ENCODE assay signal across 1 cellular context in the genomic region with DNA sequence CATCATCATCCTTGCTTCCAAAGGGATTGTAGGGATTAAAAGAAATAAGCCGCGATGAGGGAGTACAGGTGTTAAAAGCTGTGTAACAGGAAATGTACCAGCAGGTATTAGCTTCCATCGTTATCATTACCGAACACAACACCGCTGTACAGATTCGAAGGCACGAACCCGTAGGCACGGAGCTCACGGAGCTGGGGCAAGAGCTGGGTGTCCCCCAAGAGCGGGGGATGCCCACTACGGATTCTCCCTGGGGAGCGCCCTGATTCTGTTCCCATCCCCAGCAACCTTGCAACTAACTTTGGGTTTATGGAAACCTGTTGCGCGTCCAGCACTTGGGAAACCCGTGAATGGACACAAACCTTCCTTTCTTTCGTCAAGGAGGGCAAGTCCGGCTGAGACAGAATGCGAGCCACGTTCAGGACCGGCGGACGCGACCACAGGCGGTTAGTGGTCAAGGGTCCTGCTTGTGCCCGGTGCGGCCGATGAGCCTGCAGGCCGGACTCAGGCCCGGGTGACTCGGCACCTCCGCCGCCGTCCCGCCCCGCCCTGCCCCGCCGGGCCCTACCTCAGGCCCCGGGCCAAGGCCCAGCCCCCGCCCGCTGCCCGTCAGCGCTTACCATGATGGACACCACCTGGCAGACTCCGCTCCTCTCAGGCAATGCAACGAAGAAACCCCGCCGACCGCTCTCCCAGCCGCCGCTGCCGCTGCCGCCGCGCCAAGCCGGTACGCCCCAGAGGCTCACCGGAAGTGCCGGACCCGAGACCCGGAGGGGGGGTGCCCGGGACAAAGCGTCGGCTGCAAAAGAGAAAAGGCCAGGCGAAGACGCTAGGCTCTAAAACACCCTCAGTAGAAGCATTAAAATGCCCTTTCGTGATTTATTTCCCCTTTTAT.
TF ChIP-seq lines count a peak whose summit lies in the region.

A gene with protein sequence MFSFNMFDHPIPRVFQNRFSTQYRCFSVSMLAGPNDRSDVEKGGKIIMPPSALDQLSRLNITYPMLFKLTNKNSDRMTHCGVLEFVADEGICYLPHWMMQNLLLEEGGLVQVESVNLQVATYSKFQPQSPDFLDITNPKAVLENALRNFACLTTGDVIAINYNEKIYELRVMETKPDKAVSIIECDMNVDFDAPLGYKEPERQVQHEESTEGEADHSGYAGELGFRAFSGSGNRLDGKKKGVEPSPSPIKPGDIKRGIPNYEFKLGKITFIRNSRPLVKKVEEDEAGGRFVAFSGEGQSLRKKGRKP (minus strand): TSS at position 728 of the 892 bp plus-strand sequence. CDS start 108 bp downstream, at position 620.

TF ChIP-seq in H1, 55 proteins besides CTCF, POLR2A, EP300 and RAD21 (continues in another document):
- TF ChIP-seq RBBP5 (IDR thresholded peaks at IDR 0.05; ENCODE audit: borderline replicate concordance, low read depth, low read length) (no peak), GTF2F1 (IDR thresholded peaks at IDR 0.05; ENCODE audit: borderline replicate concordance, low read depth, low read length) (no peak), GABPA (IDR thresholded peaks at IDR 0.05; ENCODE audit: borderline replicate concordance, insufficient read depth, low read length) (no peak), BACH1 (IDR thresholded peaks at IDR 0.05; ENCODE audit: low read length) (no peak), SP2 (IDR thresholded peaks at IDR 0.05; ENCODE audit: low read length) (no peak), FOSL1 (IDR thresholded peaks at IDR 0.05; ENCODE audit: insufficient read depth, low read depth, low read length) (no peak), SIRT6 (IDR thresholded peaks at IDR 0.05; ENCODE audit: low read length) (no peak), SIN3A (conservative IDR thresholded peaks at IDR 0.05 in 1 of 2, IDR thresholded peaks at IDR 0.05 in 1 of 2; ENCODE audit: low read depth in 1 of 2, low read length in 2 of 2) (no peak), TCF12 (IDR thresholded peaks at IDR 0.05; ENCODE audit: low read depth, low read length) (no peak), TBP (IDR thresholded peaks at IDR 0.05; ENCODE audit: low read depth, low read length) (peak; percentile 75; the same call in 1 of the 2 replicates), KDM5A (IDR thresholded peaks at IDR 0.05; ENCODE audit: low read length) (no peak), CBX8 (IDR thresholded peaks at IDR 0.05; ENCODE audit: borderline replicate concordance, low read depth, low read length) (no peak), CTBP2 (IDR thresholded peaks at IDR 0.05; ENCODE audit: borderline replicate concordance, insufficient read depth, insufficient read length, low read length) (no peak), ZNF274 (IDR thresholded peaks at IDR 0.05; ENCODE audit: borderline replicate concordance, extremely low read depth, low read length) (no peak), KDM4A (IDR thresholded peaks at IDR 0.05; ENCODE audit: low read depth, low read length, severe bottlenecking) (peak; percentile 20), SP1 (IDR thresholded peaks at IDR 0.05; ENCODE audit: low read depth, low read length) (0 out of 2 replicates have a peak, but pooled peaks have one; percentile 43), BCL11A (IDR thresholded peaks at IDR 0.05; ENCODE audit: low read depth in 2 of 2, low read length in 2 of 2) (no peak), SRF (IDR thresholded peaks at IDR 0.05; ENCODE audit: low read depth, low read length) (no peak), CHD2 (IDR thresholded peaks at IDR 0.05; ENCODE audit: low read length) (no peak), JUN (IDR thresholded peaks at IDR 0.05; ENCODE audit: low read depth, low read length) (no peak), SUZ12 (IDR thresholded peaks at IDR 0.05; ENCODE audit: low read length) (no peak), CBX5 (IDR thresholded peaks at IDR 0.05; ENCODE audit: low read depth, low read length) (no peak), TEAD4 (IDR thresholded peaks at IDR 0.05; ENCODE audit: low read depth, low read length) (no peak), HDAC6 (IDR thresholded peaks at IDR 0.05; ENCODE audit: low read depth, low read length) (no peak), CEBPB (IDR thresholded peaks at IDR 0.05; ENCODE audit: low read depth, low read length) (no peak), ASH2L (IDR thresholded peaks at IDR 0.05; ENCODE audit: low read length) (peak; percentile 46), MAFK (IDR thresholded peaks at IDR 0.05; ENCODE audit: low read depth, low read length) (no peak), YY1 (IDR thresholded peaks at IDR 0.05; ENCODE audit: low read depth, low read length) (no peak), KDM1A (IDR thresholded peaks at IDR 0.05; ENCODE audit: borderline replicate concordance, low read length) (no peak), NANOG (IDR thresholded peaks at IDR 0.05; ENCODE audit: insufficient read depth, low read depth, low read length, poor library complexity, severe bottlenecking) (no peak), HDAC2 (IDR thresholded peaks at IDR 0.05; ENCODE audit: borderline replicate concordance in 1 of 2, low read depth in 2 of 2, low read length in 2 of 2) (no peak), SIX5 (IDR thresholded peaks at IDR 0.05; ENCODE audit: low read depth, low read length) (no peak; the same call in 1 of the 2 replicates), TAF7 (optimal IDR thresholded peaks at IDR 0.05; ENCODE audit: borderline replicate concordance, low read depth, low read length) (peak; percentile 58), RNF2 (IDR thresholded peaks at IDR 0.05; ENCODE audit: borderline replicate concordance, low read depth, low read length, missing control alignments, poor library complexity, severe bottlenecking) (no peak), SP4 (IDR thresholded peaks at IDR 0.05; ENCODE audit: low read length) (no peak; the same call in 1 of the 2 replicates), PHF8 (conservative IDR thresholded peaks at IDR 0.05; ENCODE audit: low read depth, low read length) (peak; percentile 51; the same call in 1 of the 2 replicates), RFX5 (IDR thresholded peaks at IDR 0.05; ENCODE audit: borderline replicate concordance, low read depth, low read length) (no peak), CREB1 (IDR thresholded peaks at IDR 0.05) (no peak), POU5F1 (IDR thresholded peaks at IDR 0.05; ENCODE audit: low read depth, low read length) (no peak), JUND (IDR thresholded peaks at IDR 0.05; ENCODE audit: low read length) (peak; percentile 98), EGR1 (IDR thresholded peaks at IDR 0.05; ENCODE audit: borderline replicate concordance, low read depth, low read length) (peak; percentile 75; the same call in 1 of the 2 replicates), BRCA1 (IDR thresholded peaks at IDR 0.05; ENCODE audit: low read depth, low read length) (no peak), RXRA (IDR thresholded peaks at IDR 0.05; ENCODE audit: insufficient read depth, low read depth, low read length) (no peak), CHD1 (IDR thresholded peaks at IDR 0.05; ENCODE audit: low read depth, low read length) (peak; percentile 95), POLR2AphosphoS5 (IDR thresholded peaks at IDR 0.05; ENCODE audit: low read depth, low read length) (no peak; the same call in 1 of the 2 replicates), SAP30 (IDR thresholded peaks at IDR 0.05; ENCODE audit: insufficient read depth, insufficient replicate concordance, low read length) (peak; percentile 56)
- TF ChIP-seq, protein P1, sequence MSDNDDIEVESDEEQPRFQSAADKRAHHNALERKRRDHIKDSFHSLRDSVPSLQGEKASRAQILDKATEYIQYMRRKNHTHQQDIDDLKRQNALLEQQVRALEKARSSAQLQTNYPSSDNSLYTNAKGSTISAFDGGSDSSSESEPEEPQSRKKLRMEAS (IDR thresholded peaks at IDR 0.05), result peak; percentile 18; the same call in 1 of the 2 replicates
- TF ChIP-seq, protein P2, sequence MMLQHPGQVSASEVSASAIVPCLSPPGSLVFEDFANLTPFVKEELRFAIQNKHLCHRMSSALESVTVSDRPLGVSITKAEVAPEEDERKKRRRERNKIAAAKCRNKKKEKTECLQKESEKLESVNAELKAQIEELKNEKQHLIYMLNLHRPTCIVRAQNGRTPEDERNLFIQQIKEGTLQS (IDR thresholded peaks at IDR 0.05; ENCODE audit: insufficient read depth, low read depth, low read length), result no peak
- TF ChIP-seq, protein P3, sequence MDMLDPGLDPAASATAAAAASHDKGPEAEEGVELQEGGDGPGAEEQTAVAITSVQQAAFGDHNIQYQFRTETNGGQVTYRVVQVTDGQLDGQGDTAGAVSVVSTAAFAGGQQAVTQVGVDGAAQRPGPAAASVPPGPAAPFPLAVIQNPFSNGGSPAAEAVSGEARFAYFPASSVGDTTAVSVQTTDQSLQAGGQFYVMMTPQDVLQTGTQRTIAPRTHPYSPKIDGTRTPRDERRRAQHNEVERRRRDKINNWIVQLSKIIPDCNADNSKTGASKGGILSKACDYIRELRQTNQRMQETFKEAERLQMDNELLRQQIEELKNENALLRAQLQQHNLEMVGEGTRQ (IDR thresholded peaks at IDR 0.05; ENCODE audit: low read length), result no peak
- TF ChIP-seq, protein P4, sequence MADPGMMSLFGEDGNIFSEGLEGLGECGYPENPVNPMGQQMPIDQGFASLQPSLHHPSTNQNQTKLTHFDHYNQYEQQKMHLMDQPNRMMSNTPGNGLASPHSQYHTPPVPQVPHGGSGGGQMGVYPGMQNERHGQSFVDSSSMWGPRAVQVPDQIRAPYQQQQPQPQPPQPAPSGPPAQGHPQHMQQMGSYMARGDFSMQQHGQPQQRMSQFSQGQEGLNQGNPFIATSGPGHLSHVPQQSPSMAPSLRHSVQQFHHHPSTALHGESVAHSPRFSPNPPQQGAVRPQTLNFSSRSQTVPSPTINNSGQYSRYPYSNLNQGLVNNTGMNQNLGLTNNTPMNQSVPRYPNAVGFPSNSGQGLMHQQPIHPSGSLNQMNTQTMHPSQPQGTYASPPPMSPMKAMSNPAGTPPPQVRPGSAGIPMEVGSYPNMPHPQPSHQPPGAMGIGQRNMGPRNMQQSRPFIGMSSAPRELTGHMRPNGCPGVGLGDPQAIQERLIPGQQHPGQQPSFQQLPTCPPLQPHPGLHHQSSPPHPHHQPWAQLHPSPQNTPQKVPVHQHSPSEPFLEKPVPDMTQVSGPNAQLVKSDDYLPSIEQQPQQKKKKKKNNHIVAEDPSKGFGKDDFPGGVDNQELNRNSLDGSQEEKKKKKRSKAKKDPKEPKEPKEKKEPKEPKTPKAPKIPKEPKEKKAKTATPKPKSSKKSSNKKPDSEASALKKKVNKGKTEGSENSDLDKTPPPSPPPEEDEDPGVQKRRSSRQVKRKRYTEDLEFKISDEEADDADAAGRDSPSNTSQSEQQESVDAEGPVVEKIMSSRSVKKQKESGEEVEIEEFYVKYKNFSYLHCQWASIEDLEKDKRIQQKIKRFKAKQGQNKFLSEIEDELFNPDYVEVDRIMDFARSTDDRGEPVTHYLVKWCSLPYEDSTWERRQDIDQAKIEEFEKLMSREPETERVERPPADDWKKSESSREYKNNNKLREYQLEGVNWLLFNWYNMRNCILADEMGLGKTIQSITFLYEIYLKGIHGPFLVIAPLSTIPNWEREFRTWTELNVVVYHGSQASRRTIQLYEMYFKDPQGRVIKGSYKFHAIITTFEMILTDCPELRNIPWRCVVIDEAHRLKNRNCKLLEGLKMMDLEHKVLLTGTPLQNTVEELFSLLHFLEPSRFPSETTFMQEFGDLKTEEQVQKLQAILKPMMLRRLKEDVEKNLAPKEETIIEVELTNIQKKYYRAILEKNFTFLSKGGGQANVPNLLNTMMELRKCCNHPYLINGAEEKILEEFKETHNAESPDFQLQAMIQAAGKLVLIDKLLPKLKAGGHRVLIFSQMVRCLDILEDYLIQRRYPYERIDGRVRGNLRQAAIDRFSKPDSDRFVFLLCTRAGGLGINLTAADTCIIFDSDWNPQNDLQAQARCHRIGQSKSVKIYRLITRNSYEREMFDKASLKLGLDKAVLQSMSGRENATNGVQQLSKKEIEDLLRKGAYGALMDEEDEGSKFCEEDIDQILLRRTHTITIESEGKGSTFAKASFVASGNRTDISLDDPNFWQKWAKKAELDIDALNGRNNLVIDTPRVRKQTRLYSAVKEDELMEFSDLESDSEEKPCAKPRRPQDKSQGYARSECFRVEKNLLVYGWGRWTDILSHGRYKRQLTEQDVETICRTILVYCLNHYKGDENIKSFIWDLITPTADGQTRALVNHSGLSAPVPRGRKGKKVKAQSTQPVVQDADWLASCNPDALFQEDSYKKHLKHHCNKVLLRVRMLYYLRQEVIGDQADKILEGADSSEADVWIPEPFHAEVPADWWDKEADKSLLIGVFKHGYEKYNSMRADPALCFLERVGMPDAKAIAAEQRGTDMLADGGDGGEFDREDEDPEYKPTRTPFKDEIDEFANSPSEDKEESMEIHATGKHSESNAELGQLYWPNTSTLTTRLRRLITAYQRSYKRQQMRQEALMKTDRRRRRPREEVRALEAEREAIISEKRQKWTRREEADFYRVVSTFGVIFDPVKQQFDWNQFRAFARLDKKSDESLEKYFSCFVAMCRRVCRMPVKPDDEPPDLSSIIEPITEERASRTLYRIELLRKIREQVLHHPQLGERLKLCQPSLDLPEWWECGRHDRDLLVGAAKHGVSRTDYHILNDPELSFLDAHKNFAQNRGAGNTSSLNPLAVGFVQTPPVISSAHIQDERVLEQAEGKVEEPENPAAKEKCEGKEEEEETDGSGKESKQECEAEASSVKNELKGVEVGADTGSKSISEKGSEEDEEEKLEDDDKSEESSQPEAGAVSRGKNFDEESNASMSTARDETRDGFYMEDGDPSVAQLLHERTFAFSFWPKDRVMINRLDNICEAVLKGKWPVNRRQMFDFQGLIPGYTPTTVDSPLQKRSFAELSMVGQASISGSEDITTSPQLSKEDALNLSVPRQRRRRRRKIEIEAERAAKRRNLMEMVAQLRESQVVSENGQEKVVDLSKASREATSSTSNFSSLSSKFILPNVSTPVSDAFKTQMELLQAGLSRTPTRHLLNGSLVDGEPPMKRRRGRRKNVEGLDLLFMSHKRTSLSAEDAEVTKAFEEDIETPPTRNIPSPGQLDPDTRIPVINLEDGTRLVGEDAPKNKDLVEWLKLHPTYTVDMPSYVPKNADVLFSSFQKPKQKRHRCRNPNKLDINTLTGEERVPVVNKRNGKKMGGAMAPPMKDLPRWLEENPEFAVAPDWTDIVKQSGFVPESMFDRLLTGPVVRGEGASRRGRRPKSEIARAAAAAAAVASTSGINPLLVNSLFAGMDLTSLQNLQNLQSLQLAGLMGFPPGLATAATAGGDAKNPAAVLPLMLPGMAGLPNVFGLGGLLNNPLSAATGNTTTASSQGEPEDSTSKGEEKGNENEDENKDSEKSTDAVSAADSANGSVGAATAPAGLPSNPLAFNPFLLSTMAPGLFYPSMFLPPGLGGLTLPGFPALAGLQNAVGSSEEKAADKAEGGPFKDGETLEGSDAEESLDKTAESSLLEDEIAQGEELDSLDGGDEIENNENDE (IDR thresholded peaks at IDR 0.05; ENCODE audit: insufficient replicate concordance, low read length), result no peak
- TF ChIP-seq, protein P5, sequence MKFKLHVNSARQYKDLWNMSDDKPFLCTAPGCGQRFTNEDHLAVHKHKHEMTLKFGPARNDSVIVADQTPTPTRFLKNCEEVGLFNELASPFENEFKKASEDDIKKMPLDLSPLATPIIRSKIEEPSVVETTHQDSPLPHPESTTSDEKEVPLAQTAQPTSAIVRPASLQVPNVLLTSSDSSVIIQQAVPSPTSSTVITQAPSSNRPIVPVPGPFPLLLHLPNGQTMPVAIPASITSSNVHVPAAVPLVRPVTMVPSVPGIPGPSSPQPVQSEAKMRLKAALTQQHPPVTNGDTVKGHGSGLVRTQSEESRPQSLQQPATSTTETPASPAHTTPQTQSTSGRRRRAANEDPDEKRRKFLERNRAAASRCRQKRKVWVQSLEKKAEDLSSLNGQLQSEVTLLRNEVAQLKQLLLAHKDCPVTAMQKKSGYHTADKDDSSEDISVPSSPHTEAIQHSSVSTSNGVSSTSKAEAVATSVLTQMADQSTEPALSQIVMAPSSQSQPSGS (IDR thresholded peaks at IDR 0.05; ENCODE audit: low read length), result 0 out of 2 replicates have a peak, but pooled peaks have one; percentile 36
